ENCODE assay signal across 21 cellular contexts in genomic region chr7:51607447-51607846, GRCh38.
"Had no signal": no experiment of that assay in that cellular context is flagged by ENCODE, and none has a peak within 500 bp of the region (broad histone marks: within the 10 kb centered on the region; RNA-seq: fewer than 3 reads in every experiment).

No MANE protein-coding gene starts in this region.

- H2AFZ ChIP-seq: parathyroid adenoma had no signal

- H3K4me1 ChIP-seq: esophagus squamous epithelium, left ventricle myocardium inferior, lower lobe of right lung, parathyroid adenoma, psoas muscle, suprapubic skin, thyroid gland, uterus had no signal

- ATAC-seq: effector memory CD8-positive, alpha-beta T cell; left cardiac atrium; lower lobe of right lung; natural killer cell; psoas muscle; stimulated activated effector memory CD8-positive, alpha-beta T cell treated with anti-CD3 and anti-CD28 coated beads, Interleukin-12 subunit alpha, Interleukin-12 subunit beta, amount 100 ng/mL, for 72 hours; stimulated activated naive CD8-positive, alpha-beta T cell treated with anti-CD3 and anti-CD28 coated beads, Interleukin-15, Interleukin-2, amounts not matched to agents 100 U/mL and 50 U/mL, for 24 hours had no signal

- H3K9me3 ChIP-seq: esophagus squamous epithelium, lower lobe of right lung, psoas muscle, sigmoid colon, suprapubic skin, thyroid gland, uterus had no signal

- FAIRE-seq: kidney had no signal

- H3K9ac ChIP-seq: parathyroid adenoma had no signal

- H3K36me3 ChIP-seq: esophagus squamous epithelium, left ventricle myocardium inferior, lower lobe of right lung, sigmoid colon, suprapubic skin, thyroid gland, uterus had no signal

- H3K79me2 ChIP-seq: parathyroid adenoma had no signal

- H3K4me3 ChIP-seq: esophagus squamous epithelium, left ventricle myocardium inferior, lower lobe of right lung, psoas muscle, sigmoid colon, skin epidermis, suprapubic skin, thyroid gland, uterus had no signal

- H3K27me3 ChIP-seq: esophagus squamous epithelium, sigmoid colon, suprapubic skin, thyroid gland, uterus had no signal

- DNase-seq: effector memory CD8-positive, alpha-beta T cell; esophagus squamous epithelium; foreskin fibroblast; kidney; left cardiac atrium; left ventricle myocardium inferior; lower lobe of right lung; natural killer cell; occipital lobe; psoas muscle; retina; sigmoid colon; stimulated activated CD4-positive, alpha-beta T cell treated with anti-CD3 and anti-CD28 coated beads, Interleukin-12 subunit alpha, Interleukin-12 subunit beta, amount 100 ng/mL, for 4 hours; stimulated activated CD8-positive, alpha-beta memory T cell treated with anti-CD3 and anti-CD28 coated beads, Interleukin-4, amount 100 ng/mL, for 48 hours; stimulated activated naive CD8-positive, alpha-beta T cell treated with anti-CD3 and anti-CD28 coated beads, Interleukin-15, Interleukin-2, amounts not matched to agents 100 U/mL and 50 U/mL, for 24 hours; thyroid gland; uterus had no signal

- H3K27ac ChIP-seq: esophagus squamous epithelium, left ventricle myocardium inferior, lower lobe of right lung, parathyroid adenoma, psoas muscle, sigmoid colon, skin epidermis, suprapubic skin, thyroid gland, uterus had no signal
